23 cellular contexts compared by ENCODE assay signal in genomic region chr21:42750737-42751530, GRCh38.
"Had no signal": no experiment of that assay in that cellular context is flagged by ENCODE, and none has a peak within 500 bp of the region (broad histone marks: within the 10 kb centered on the region; RNA-seq: fewer than 3 reads in every experiment).

No MANE protein-coding gene starts in this region.

- H3K27me3 ChIP-seq: esophagus squamous epithelium, hepatocyte, neutrophil had no signal

- H3K27me3 Mint-ChIP-seq: activated naive CD8-positive, alpha-beta T cell; T-cell; type B pancreatic cell had no signal

- H3K79me2 ChIP-seq: hepatocyte, parathyroid adenoma had no signal

- H3K9me3 ChIP-seq: esophagus squamous epithelium, neutrophil had no signal

- FAIRE-seq: endothelial cell of umbilical vein had no signal

- H3K9ac ChIP-seq: parathyroid adenoma had no signal

- H3K27ac Mint-ChIP-seq: activated naive CD8-positive, alpha-beta T cell; natural killer cell; T-cell; type B pancreatic cell had no signal

- H3K4me2 ChIP-seq: hepatocyte had no signal

- H3K4me1 ChIP-seq: parathyroid adenoma had no signal

- H3K4me3 ChIP-seq: esophagus squamous epithelium, hepatocyte had no signal

- H3K9me3 Mint-ChIP-seq: natural killer cell, T-cell, type B pancreatic cell had no signal

- H3K4me3 Mint-ChIP-seq: activated naive CD8-positive, alpha-beta T cell; natural killer cell; T-cell; type B pancreatic cell had no signal

- H2AFZ ChIP-seq: hepatocyte, parathyroid adenoma had no signal

- ATAC-seq: activated CD4-positive, CD25-positive, alpha-beta regulatory T cell treated with anti-CD3 and anti-CD28 coated beads, Interleukin-2, amount 50 U/mL, for 24 hours; left cardiac atrium; natural killer cell; stimulated activated naive CD8-positive, alpha-beta T cell treated with anti-CD3 and anti-CD28 coated beads, Interleukin-15, Interleukin-2, amounts not matched to agents 100 U/mL and 50 U/mL, for 24 hours; T-cell had no signal

- H3K36me3 ChIP-seq: esophagus squamous epithelium, neutrophil had no signal

- H3K27ac ChIP-seq: esophagus squamous epithelium, hepatocyte, parathyroid adenoma had no signal

- DNase-seq: activated CD8-positive, alpha-beta memory T cell treated with anti-CD3 and anti-CD28 coated beads for 24 hours; activated CD8-positive, alpha-beta memory T cell treated with anti-CD3 and anti-CD28 coated beads, Interleukin-2, amount 50 U/mL, for 48 hours; activated gamma-delta T cell; activated T-cell treated with anti-CD3 and anti-CD28 coated beads, Interleukin-2, amount 50 U/mL, for 48 hours; amniotic stem cell; dermis blood vessel endothelial cell; effector memory CD4-positive, alpha-beta T cell; esophagus squamous epithelium; left cardiac atrium; mesendoderm; natural killer cell; retina; stimulated activated CD4-positive, alpha-beta T cell treated with anti-CD3 and anti-CD28 coated beads, Interleukin-2, amount 100 ng/mL, for 24 hours; stimulated activated naive CD8-positive, alpha-beta T cell treated with anti-CD3 and anti-CD28 coated beads, Interleukin-15, Interleukin-2, amounts not matched to agents 100 U/mL and 50 U/mL, for 24 hours; T-cell; T-helper 9 cell had no signal
